Comparison of ENCODE assay signal across 16 cellular contexts in the genomic region with DNA sequence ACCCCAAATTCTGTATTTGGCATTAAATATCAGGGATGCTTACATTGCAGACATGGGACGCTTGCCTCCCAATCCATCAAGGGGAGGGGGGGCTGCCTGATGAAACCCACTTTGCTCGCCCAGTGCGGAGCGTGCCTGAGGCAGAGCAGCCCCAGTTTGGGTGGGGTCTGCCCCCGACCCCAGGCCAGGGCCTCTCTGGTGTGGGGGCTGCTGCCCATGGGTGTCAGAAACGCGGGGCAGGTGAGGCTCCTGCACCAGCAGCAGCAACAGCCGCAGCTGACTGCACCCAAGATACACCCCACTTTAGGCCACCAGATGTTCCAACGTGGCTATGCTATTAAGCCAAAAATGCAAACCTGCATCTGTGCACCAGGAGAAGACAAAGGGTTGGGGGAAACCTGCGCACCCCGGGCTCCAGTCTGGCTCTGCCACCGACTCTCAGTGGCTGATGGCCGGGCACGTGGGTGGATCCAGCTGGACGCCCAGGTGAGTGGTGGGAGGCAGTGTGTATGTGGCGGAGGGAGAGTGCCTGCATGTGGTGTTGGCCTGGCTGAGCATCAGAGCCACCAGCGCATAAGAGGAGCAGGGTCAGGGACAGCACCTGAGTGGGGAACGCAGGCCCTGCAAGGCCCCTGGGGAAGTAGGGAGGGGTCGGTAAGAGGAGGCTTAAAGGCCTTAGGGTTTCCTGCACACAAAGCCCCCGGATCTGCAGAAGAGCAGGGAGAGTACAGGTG.
"Had no signal": no experiment of that assay in that cellular context is flagged by ENCODE, and none has a peak within 500 bp of the region (broad histone marks: within the 10 kb centered on the region; RNA-seq: fewer than 3 reads in every experiment).

No MANE protein-coding gene starts in this region.

- H3K36me3 ChIP-seq: right lobe of liver had no signal

- H3K4me1 ChIP-seq: body of pancreas, foreskin keratinocyte, right lobe of liver, testis had no signal

- H3K9me3 ChIP-seq: body of pancreas, right lobe of liver, testis had no signal

- H3K9me3 Mint-ChIP-seq: activated CD8-positive, alpha-beta T cell treated with anti-CD3 and anti-CD28 coated beads for 36 hours; activated naive CD4-positive, alpha-beta T cell treated with anti-CD3 and anti-CD28 coated beads, Interleukin-2, amount 50 U/mL, for 24 hours; central memory CD8-positive, alpha-beta T cell; mesothelial cell of epicardium; stimulated activated naive CD8-positive, alpha-beta T cell treated with anti-CD3 and anti-CD28 coated beads, Interleukin-15, Interleukin-2, amounts not matched to agents 100 ng/mL and 50 ng/mL, for 24 hours had no signal

- H3K27me3 Mint-ChIP-seq: activated CD8-positive, alpha-beta T cell treated with anti-CD3 and anti-CD28 coated beads for 36 hours had no signal

- H3K27me3 ChIP-seq: body of pancreas, right lobe of liver, testis had no signal

- H3K27ac ChIP-seq: body of pancreas, foreskin keratinocyte, right lobe of liver, testis had no signal

- H3K4me3 Mint-ChIP-seq: activated CD8-positive, alpha-beta T cell treated with anti-CD3 and anti-CD28 coated beads for 36 hours; activated naive CD4-positive, alpha-beta T cell treated with anti-CD3 and anti-CD28 coated beads, Interleukin-2, amount 50 U/mL, for 24 hours; central memory CD8-positive, alpha-beta T cell; mesothelial cell of epicardium; stimulated activated naive CD8-positive, alpha-beta T cell treated with anti-CD3 and anti-CD28 coated beads, Interleukin-15, Interleukin-2, amounts not matched to agents 100 ng/mL and 50 ng/mL, for 24 hours had no signal

- DNase-seq: activated CD4-positive, alpha-beta T cell treated with anti-CD3 and anti-CD28 coated beads for 4 hours; activated CD8-positive, alpha-beta T cell treated with anti-CD3 and anti-CD28 coated beads for 36 hours; activated effector memory CD4-positive, alpha-beta T cell treated with anti-CD3 and anti-CD28 coated beads, Interleukin-2, amount 50 U/mL, for 16 hours; activated T-cell treated with anti-CD3 and anti-CD28 coated beads, Interleukin-2, amount 50 U/mL, for 48 hours; body of pancreas; effector memory CD4-positive, alpha-beta T cell; foreskin keratinocyte; right lobe of liver; T-helper 2 cell; testis had no signal

- H3K27ac Mint-ChIP-seq: activated CD8-positive, alpha-beta T cell treated with anti-CD3 and anti-CD28 coated beads for 36 hours; activated naive CD4-positive, alpha-beta T cell treated with anti-CD3 and anti-CD28 coated beads, Interleukin-2, amount 50 U/mL, for 24 hours; mesothelial cell of epicardium; progenitor cell of endocrine pancreas; stimulated activated naive CD8-positive, alpha-beta T cell treated with anti-CD3 and anti-CD28 coated beads, Interleukin-15, Interleukin-2, amounts not matched to agents 100 ng/mL and 50 ng/mL, for 24 hours had no signal

- ATAC-seq: activated CD8-positive, alpha-beta T cell treated with anti-CD3 and anti-CD28 coated beads for 36 hours; body of pancreas; foreskin keratinocyte; right lobe of liver had no signal

- H3K4me3 ChIP-seq: body of pancreas, lung, right lobe of liver, testis had no signal

- H3K4me1 Mint-ChIP-seq: activated naive CD4-positive, alpha-beta T cell treated with anti-CD3 and anti-CD28 coated beads, Interleukin-2, amount 50 U/mL, for 24 hours; central memory CD8-positive, alpha-beta T cell had no signal

- H3K36me3 Mint-ChIP-seq: activated naive CD4-positive, alpha-beta T cell treated with anti-CD3 and anti-CD28 coated beads, Interleukin-2, amount 50 U/mL, for 24 hours; mesothelial cell of epicardium had no signal
